Comparison of ENCODE assay signal across 8 cellular contexts in the genomic region with DNA sequence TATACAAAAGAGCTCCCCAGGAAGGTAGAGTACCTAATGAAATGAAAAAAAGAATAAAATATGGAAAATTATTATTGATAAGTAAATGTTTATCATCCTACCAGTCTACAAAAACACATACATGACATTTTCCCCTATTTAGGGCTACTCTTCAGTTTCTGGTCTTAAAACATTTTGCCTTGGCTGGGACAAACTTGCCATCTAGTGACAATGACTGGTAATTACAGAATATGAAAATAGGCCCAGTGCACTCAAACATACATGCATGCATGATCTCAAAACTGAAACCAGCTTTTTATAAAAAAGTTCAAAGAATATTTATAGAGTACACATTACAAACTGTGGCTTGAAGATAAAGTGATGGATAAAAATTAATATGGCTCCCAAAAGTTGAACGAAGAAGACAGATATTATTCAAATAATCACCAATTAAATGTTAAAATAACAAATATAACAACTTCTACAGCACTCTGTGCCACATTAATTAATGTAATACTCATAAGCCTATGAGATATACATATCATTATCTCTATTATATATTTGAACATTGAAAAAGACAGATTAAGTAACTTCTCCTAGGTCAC. TPM values are rescaled to one million over a fixed set of nuclear protein-coding genes. Genes with fewer than 3 reads are reported as not detected.
DNase-seq lines count a peak whose midpoint lies in the region; ATAC-seq and TF ChIP-seq lines count a peak whose summit lies in the region.

No MANE protein-coding gene starts in this region.

- no peaks in the 10 kb centered on the region for H3K9me3 Mint-ChIP-seq in activated CD8-positive, alpha-beta memory T cell treated with anti-CD3 and anti-CD28 coated beads, Interleukin-2, amount 10 ng/mL, durations not matched to agents 7 days and 5 days (ENCODE audit: low read depth)

- H3K4me3 Mint-ChIP-seq in activated CD8-positive, alpha-beta memory T cell treated with anti-CD3 and anti-CD28 coated beads, Interleukin-2, amount 10 ng/mL, durations not matched to agents 7 days and 5 days: no peak overlapping the region

- H3K27ac Mint-ChIP-seq in activated CD8-positive, alpha-beta memory T cell treated with anti-CD3 and anti-CD28 coated beads, Interleukin-2, amount 10 ng/mL, durations not matched to agents 7 days and 5 days: no peak overlapping the region

- CTCF ChIA-PET in activated CD8-positive, alpha-beta memory T cell treated with anti-CD3 and anti-CD28 coated beads, Interleukin-2, amount 10 ng/mL, durations not matched to agents 7 days and 5 days (lab: Charles Lee): interaction anchor here (0.7 to 2.0 kb wide), 5 partner anchors 10 to 408 kb away, joined by 3 to 6 read pairs (median 3); partner anchors contain the start of gene RNPC3

- no peaks in the 10 kb centered on the region for H3K9me3 ChIP-seq in lower lobe of right lung

- intact Hi-C loops in lower lobe of right lung (cut with DNase I): no loop called here

- H3K4me3 ChIP-seq in lower lobe of right lung: no peak overlapping the region

- no peaks in the 10 kb centered on the region for H3K27me3 Mint-ChIP-seq in activated CD8-positive, alpha-beta memory T cell treated with anti-CD3 and anti-CD28 coated beads, Interleukin-2, amount 10 ng/mL, durations not matched to agents 7 days and 5 days

- H3K27ac ChIP-seq in lower lobe of right lung: no peak overlapping the region

- H3K27me3 ChIP-seq in lower lobe of right lung (ENCODE audit: low read depth): no peaks in the 10 kb centered on the region

- TF ChIP-seq CTCF in lower lobe of right lung (IDR thresholded peaks at IDR 0.05): peak; percentile 77

- H3K4me1 ChIP-seq in lower lobe of right lung: no peaks in the 10 kb centered on the region

- DNase-seq in activated CD8-positive, alpha-beta memory T cell treated with anti-CD3 and anti-CD28 coated beads, Interleukin-2, amount 10 ng/mL, durations not matched to agents 7 days and 5 days: no peak
- DNase-seq in activated CD8-positive, alpha-beta memory T cell treated with anti-CD3 and anti-CD28 coated beads, Interleukin-2, amount 50 U/mL, for 48 hours: no peak
- DNase-seq in NOMO-1 treated with DMSO at 0.1 percent for 48 hours (lab: John Stamatoyannopoulos, UW; ENCODE audit: unreplicated experiment): peak; percentile 55
- peak; percentile 44 for DNase-seq in central memory CD4-positive, alpha-beta T cell
- DNase-seq in lower lobe of right lung: no peak
- DNase-seq in GF-D8 (lab: John Stamatoyannopoulos, UW): no peak

- H3K36me3 Mint-ChIP-seq in activated CD8-positive, alpha-beta memory T cell treated with anti-CD3 and anti-CD28 coated beads, Interleukin-2, amount 10 ng/mL, durations not matched to agents 7 days and 5 days: no peaks in the 10 kb centered on the region

- peak; percentile 78 for ATAC-seq in activated CD8-positive, alpha-beta memory T cell treated with anti-CD3 and anti-CD28 coated beads, Interleukin-2, amount 10 ng/mL, durations not matched to agents 7 days and 5 days
- ATAC-seq in GM21515 (IDR thresholded peaks at IDR 0.05; ENCODE audit: unreplicated experiment): peak; percentile 87
- peak; percentile 51 for ATAC-seq in HG03571 (IDR thresholded peaks at IDR 0.05; ENCODE audit: unreplicated experiment)
- peak; percentile 56 to 89 for ATAC-seq in lower lobe of right lung

- H3K36me3 ChIP-seq in lower lobe of right lung: no peaks in the 10 kb centered on the region

- peaks cover 15% of the 10 kb centered on the region for H3K4me1 Mint-ChIP-seq in activated CD8-positive, alpha-beta memory T cell treated with anti-CD3 and anti-CD28 coated beads, Interleukin-2, amount 10 ng/mL, durations not matched to agents 7 days and 5 days

RNA-seq across cellular contexts. Expression of gene RNPC3, which starts 10.5 kb away (rescaled TPM):
- total RNA-seq in activated CD8-positive, alpha-beta memory T cell treated with anti-CD3 and anti-CD28 coated beads, Interleukin-2, amount 10 ng/mL, durations not matched to agents 7 days and 5 days: 10 to 100 TPM; 20.6 to 27.7 TPM
- 35.0 TPM for total RNA-seq in lower lobe of right lung

RNA-seq across cellular contexts. Expression of gene AMY2B, which starts 56.4 kb away (rescaled TPM):
- total RNA-seq in activated CD8-positive, alpha-beta memory T cell treated with anti-CD3 and anti-CD28 coated beads, Interleukin-2, amount 10 ng/mL, durations not matched to agents 7 days and 5 days: 1 to 10 TPM; 5.0 to 8.0 TPM
- 23.5 TPM for total RNA-seq in lower lobe of right lung

Comparison
In these comparisons a context has a peak if more than half of its experiments do, and no peak if none do; other contexts are left out.
1. DNase-seq: peak in NOMO-1 treated with DMSO at 0.1 percent for 48 hours (single experiment) and central memory CD4-positive, alpha-beta T cell (single experiment); none in activated CD8-positive, alpha-beta memory T cell treated with anti-CD3 and anti-CD28 coated beads, Interleukin-2, amount 10 ng/mL, durations not matched to agents 7 days and 5 days (single experiment), activated CD8-positive, alpha-beta memory T cell treated with anti-CD3 and anti-CD28 coated beads, Interleukin-2, amount 50 U/mL, for 48 hours (single experiment), lower lobe of right lung (single experiment) and GF-D8 (single experiment).
2. Peak in every context shown above with its lines, with median percentiles within 50 percentile points of each other: ATAC-seq.